ENCODE assay signal across 7 cellular contexts in genomic region chr1:198641506-198641905, GRCh38. TPM values are rescaled to one million over a fixed set of nuclear protein-coding genes. Genes with fewer than 3 reads are reported as not detected.
DNase-seq lines count a peak whose midpoint lies in the region; ATAC-seq and TF ChIP-seq lines count a peak whose summit lies in the region.

No MANE protein-coding gene starts in this region.

- peak overlapping the region; percentile 91 for H3K4me3 Mint-ChIP-seq in memory B cell
- H3K4me3 Mint-ChIP-seq in mesothelial cell of epicardium, result no peak overlapping the region

- H2AFZ ChIP-seq in neuronal stem cell (ENCODE audit: low read length), result no peak overlapping the region

- H3K27me3 Mint-ChIP-seq in memory B cell (no peaks in the 10 kb centered on the region), mesothelial cell of epicardium (ENCODE audit: low read depth) (no peaks in the 10 kb centered on the region)

- no peak overlapping the region for H2BK15ac ChIP-seq in neuronal stem cell (ENCODE audit: low read length)

- POLR2A ChIA-PET in RWPE1 (lab: Yijun Ruan, JAX; ENCODE audit: low non-redundant PET), result no interaction called here

- H3K27ac ChIP-seq in RWPE1, result no peak overlapping the region
- no peak overlapping the region for H3K27ac ChIP-seq in neuronal stem cell (replicated peaks; ENCODE audit: low read length)

- no peaks in the 10 kb centered on the region for H3K36me3 ChIP-seq in neuronal stem cell (replicated peaks in 1 of 2; ENCODE audit: control insufficient read depth in 2 of 2, insufficient read depth in 2 of 2, low read length in 2 of 2)

- H3K36me3 Mint-ChIP-seq in memory B cell (peaks cover 23% of the 10 kb centered on the region), mesothelial cell of epicardium (no peaks in the 10 kb centered on the region)

- H2BK5ac ChIP-seq in neuronal stem cell (ENCODE audit: low read length), result no peak overlapping the region

- peak; percentile 79 for DNase-seq in RWPE1 (ENCODE audit: low spot score)
- DNase-seq in memory B cell (ENCODE audit: low spot score in 2 of 2), result no peak
- no peak for DNase-seq in neuronal stem cell (ENCODE audit: low spot score)
- no peak for DNase-seq in NCI-H1694 treated with DMSO at 0.1 percent for 48 hours (lab: John Stamatoyannopoulos, UW)
- DNase-seq in mesothelial cell of epicardium (ENCODE audit: low spot score in 2 of 2, unreplicated experiment in 2 of 2), result no peak

- TF ChIP-seq CTCF in RWPE1 (conservative IDR thresholded peaks at IDR 0.05; ENCODE audit: low read depth) (no peak), mesothelial cell of epicardium (IDR thresholded peaks at IDR 0.05; ENCODE audit: unreplicated experiment) (no peak)

- H3K9me3 Mint-ChIP-seq in memory B cell (no peaks in the 10 kb centered on the region), mesothelial cell of epicardium (no peaks in the 10 kb centered on the region)

- no peak overlapping the region for H3K4me2 ChIP-seq in neuronal stem cell (ENCODE audit: insufficient read depth, low read length, poor library complexity, severe bottlenecking)

- CTCF ChIA-PET in RWPE1 (lab: Yijun Ruan, JAX), result no interaction called here

- no peak overlapping the region for H3K23ac ChIP-seq in neuronal stem cell (ENCODE audit: low read depth, low read length, poor library complexity)

- no peak overlapping the region for H3K4me3 ChIP-seq in neuronal stem cell (ENCODE audit: low read length in 2 of 2)

- H3K79me1 ChIP-seq in neuronal stem cell (ENCODE audit: low read depth, low read length), result no peaks in the 10 kb centered on the region

- ATAC-seq in GM19043 (IDR thresholded peaks at IDR 0.05; ENCODE audit: low read depth, unreplicated experiment) (peak; percentile 45), HG02885 (IDR thresholded peaks at IDR 0.05; ENCODE audit: poor library complexity, unreplicated experiment) (peak; percentile 61), memory B cell (ENCODE audit: low read depth) (peak; percentile 11)

- H3K4me1 Mint-ChIP-seq in memory B cell (peaks cover 39% of the 10 kb centered on the region), mesothelial cell of epicardium (no peaks in the 10 kb centered on the region)

- H2AK5ac ChIP-seq in neuronal stem cell (ENCODE audit: low read depth, low read length), result no peak overlapping the region

- H3K14ac ChIP-seq in neuronal stem cell (ENCODE audit: low read length), result no peak overlapping the region

- H3K27ac Mint-ChIP-seq in memory B cell (peak overlapping the region; percentile 80), mesothelial cell of epicardium (no peak overlapping the region)

- no peak overlapping the region for H2BK120ac ChIP-seq in neuronal stem cell (ENCODE audit: low read depth, low read length)

- H4K91ac ChIP-seq in neuronal stem cell (ENCODE audit: low read depth, low read length, poor library complexity), result no peak overlapping the region

- no peak overlapping the region for H3K18ac ChIP-seq in neuronal stem cell (ENCODE audit: low read length)

- H3K4ac ChIP-seq in neuronal stem cell (ENCODE audit: low read length), result no peak overlapping the region

- no peaks in the 10 kb centered on the region for H3K27me3 ChIP-seq in neuronal stem cell (ENCODE audit: control insufficient read depth in 3 of 3, insufficient read depth in 3 of 3, low read depth in 1 of 3, low read length in 3 of 3)

- H2BK12ac ChIP-seq in neuronal stem cell (ENCODE audit: low read length), result no peak overlapping the region

- peaks cover 0 to 2% of the 10 kb centered on the region in 2 donors for H3K4me1 ChIP-seq in neuronal stem cell (ENCODE audit: control insufficient read depth in 2 of 2, insufficient read depth in 1 of 2, low read depth in 1 of 2, low read length in 2 of 2)

- no peak overlapping the region for H3K9ac ChIP-seq in neuronal stem cell (ENCODE audit: low read depth, low read length, poor library complexity)

- H4K8ac ChIP-seq in neuronal stem cell (ENCODE audit: low read depth, low read length), result no peak overlapping the region

- WGBS in neuronal stem cell (ENCODE audit: extremely low coverage in 2 of 2, insufficient read length in 2 of 2, insufficient replicate concordance in 1 of 2), 2 donors, result no CpG with 5 or more reads among the region's 2 CpGs

- no peaks in the 10 kb centered on the region for H3K9me3 ChIP-seq in neuronal stem cell (replicated peaks in 1 of 2; ENCODE audit: control insufficient read depth in 2 of 2, insufficient read depth in 1 of 2, low read depth in 1 of 2, low read length in 2 of 2)

RNA-seq across cellular contexts. Expression of gene PTPRC, which starts 2.7 kb away (rescaled TPM):
- polyA plus RNA-seq in neuronal stem cell (2013, experiment 1 of 2), result not detected
- polyA plus RNA-seq in neuronal stem cell (2013, experiment 2 of 2), result not detected
- total RNA-seq in mesothelial cell of epicardium, result not detected in 3 replicates

Comparison
In these comparisons a context has a peak if more than half of its experiments do, and no peak if none do; other contexts are left out.
1. ATAC-seq: peak in every context shown above with its lines; median percentile 61 in HG02885; 45 in GM19043; 11 in memory B cell.